ENCODE assay signal across 1 cellular context in the genomic region with DNA sequence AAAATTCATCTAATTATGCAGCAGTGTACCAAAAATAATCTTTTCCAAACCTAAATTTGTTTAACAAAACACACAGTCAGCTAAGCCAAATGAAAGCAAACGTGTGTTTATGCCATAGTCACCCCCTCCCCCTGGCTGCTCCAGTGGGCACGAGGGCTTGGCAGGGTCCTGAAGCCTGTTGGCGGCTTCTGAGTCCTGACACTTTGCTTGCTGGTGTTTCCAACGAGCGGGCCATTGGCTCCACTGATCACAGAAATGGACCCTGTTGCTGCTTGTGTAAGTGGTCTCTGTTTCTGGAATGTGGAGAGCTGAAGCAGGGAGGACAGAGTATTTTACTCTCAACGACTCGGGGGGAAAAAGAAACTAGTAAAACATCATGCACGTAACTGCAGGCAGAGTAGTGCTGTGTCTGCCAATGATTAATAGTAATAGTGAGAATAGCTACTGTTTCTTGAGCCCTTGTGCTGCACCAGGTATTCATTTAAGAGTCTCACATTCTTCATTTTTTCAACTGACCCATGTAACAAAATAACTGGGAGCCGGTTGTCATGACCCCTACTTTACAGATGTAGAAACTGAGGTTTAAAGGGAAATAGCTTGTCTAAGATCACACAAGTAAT.
TF ChIP-seq lines count a peak whose summit lies in the region.

No MANE protein-coding gene starts in this region.

TF ChIP-seq in WTC11, 78 proteins besides CTCF, POLR2A, EP300 and RAD21 (continued from another document):
- TF ChIP-seq, protein P1, sequence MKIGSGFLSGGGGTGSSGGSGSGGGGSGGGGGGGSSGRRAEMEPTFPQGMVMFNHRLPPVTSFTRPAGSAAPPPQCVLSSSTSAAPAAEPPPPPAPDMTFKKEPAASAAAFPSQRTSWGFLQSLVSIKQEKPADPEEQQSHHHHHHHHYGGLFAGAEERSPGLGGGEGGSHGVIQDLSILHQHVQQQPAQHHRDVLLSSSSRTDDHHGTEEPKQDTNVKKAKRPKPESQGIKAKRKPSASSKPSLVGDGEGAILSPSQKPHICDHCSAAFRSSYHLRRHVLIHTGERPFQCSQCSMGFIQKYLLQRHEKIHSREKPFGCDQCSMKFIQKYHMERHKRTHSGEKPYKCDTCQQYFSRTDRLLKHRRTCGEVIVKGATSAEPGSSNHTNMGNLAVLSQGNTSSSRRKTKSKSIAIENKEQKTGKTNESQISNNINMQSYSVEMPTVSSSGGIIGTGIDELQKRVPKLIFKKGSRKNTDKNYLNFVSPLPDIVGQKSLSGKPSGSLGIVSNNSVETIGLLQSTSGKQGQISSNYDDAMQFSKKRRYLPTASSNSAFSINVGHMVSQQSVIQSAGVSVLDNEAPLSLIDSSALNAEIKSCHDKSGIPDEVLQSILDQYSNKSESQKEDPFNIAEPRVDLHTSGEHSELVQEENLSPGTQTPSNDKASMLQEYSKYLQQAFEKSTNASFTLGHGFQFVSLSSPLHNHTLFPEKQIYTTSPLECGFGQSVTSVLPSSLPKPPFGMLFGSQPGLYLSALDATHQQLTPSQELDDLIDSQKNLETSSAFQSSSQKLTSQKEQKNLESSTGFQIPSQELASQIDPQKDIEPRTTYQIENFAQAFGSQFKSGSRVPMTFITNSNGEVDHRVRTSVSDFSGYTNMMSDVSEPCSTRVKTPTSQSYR (CRISPR knock-in tag; IDR thresholded peaks at IDR 0.05), result no peak
- TF ChIP-seq, protein P2, sequence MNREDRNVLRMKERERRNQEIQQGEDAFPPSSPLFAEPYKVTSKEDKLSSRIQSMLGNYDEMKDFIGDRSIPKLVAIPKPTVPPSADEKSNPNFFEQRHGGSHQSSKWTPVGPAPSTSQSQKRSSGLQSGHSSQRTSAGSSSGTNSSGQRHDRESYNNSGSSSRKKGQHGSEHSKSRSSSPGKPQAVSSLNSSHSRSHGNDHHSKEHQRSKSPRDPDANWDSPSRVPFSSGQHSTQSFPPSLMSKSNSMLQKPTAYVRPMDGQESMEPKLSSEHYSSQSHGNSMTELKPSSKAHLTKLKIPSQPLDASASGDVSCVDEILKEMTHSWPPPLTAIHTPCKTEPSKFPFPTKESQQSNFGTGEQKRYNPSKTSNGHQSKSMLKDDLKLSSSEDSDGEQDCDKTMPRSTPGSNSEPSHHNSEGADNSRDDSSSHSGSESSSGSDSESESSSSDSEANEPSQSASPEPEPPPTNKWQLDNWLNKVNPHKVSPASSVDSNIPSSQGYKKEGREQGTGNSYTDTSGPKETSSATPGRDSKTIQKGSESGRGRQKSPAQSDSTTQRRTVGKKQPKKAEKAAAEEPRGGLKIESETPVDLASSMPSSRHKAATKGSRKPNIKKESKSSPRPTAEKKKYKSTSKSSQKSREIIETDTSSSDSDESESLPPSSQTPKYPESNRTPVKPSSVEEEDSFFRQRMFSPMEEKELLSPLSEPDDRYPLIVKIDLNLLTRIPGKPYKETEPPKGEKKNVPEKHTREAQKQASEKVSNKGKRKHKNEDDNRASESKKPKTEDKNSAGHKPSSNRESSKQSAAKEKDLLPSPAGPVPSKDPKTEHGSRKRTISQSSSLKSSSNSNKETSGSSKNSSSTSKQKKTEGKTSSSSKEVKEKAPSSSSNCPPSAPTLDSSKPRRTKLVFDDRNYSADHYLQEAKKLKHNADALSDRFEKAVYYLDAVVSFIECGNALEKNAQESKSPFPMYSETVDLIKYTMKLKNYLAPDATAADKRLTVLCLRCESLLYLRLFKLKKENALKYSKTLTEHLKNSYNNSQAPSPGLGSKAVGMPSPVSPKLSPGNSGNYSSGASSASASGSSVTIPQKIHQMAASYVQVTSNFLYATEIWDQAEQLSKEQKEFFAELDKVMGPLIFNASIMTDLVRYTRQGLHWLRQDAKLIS (CRISPR knock-in tag; IDR thresholded peaks at IDR 0.05; ENCODE audit: borderline replicate concordance), result no peak
- TF ChIP-seq TP53 (CRISPR knock-in tag; IDR thresholded peaks at IDR 0.05) (no peak), GRHL2 (CRISPR knock-in tag; IDR thresholded peaks at IDR 0.05; ENCODE audit: insufficient replicate concordance, severe bottlenecking) (no peak), TEAD1 (CRISPR knock-in tag; IDR thresholded peaks at IDR 0.05) (no peak), ZNF263 (CRISPR knock-in tag; IDR thresholded peaks at IDR 0.05; ENCODE audit: low read depth) (no peak), ESRRA (CRISPR knock-in tag; IDR thresholded peaks at IDR 0.05; ENCODE audit: borderline replicate concordance) (no peak), PRRX2 (CRISPR knock-in tag; IDR thresholded peaks at IDR 0.05) (no peak), CREM (CRISPR knock-in tag; IDR thresholded peaks at IDR 0.05) (no peak), MYBL2 (CRISPR knock-in tag; IDR thresholded peaks at IDR 0.05) (no peak), ZNF416 (CRISPR knock-in tag; IDR thresholded peaks at IDR 0.05) (no peak)
- TF ChIP-seq, protein P3, sequence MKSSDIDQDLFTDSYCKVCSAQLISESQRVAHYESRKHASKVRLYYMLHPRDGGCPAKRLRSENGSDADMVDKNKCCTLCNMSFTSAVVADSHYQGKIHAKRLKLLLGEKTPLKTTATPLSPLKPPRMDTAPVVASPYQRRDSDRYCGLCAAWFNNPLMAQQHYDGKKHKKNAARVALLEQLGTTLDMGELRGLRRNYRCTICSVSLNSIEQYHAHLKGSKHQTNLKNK (CRISPR knock-in tag; IDR thresholded peaks at IDR 0.05), result no peak
- TF ChIP-seq, protein P4, sequence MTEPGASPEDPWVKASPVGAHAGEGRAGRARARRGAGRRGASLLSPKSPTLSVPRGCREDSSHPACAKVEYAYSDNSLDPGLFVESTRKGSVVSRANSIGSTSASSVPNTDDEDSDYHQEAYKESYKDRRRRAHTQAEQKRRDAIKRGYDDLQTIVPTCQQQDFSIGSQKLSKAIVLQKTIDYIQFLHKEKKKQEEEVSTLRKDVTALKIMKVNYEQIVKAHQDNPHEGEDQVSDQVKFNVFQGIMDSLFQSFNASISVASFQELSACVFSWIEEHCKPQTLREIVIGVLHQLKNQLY (CRISPR knock-in tag; IDR thresholded peaks at IDR 0.05), result no peak
- TF ChIP-seq, protein P5, sequence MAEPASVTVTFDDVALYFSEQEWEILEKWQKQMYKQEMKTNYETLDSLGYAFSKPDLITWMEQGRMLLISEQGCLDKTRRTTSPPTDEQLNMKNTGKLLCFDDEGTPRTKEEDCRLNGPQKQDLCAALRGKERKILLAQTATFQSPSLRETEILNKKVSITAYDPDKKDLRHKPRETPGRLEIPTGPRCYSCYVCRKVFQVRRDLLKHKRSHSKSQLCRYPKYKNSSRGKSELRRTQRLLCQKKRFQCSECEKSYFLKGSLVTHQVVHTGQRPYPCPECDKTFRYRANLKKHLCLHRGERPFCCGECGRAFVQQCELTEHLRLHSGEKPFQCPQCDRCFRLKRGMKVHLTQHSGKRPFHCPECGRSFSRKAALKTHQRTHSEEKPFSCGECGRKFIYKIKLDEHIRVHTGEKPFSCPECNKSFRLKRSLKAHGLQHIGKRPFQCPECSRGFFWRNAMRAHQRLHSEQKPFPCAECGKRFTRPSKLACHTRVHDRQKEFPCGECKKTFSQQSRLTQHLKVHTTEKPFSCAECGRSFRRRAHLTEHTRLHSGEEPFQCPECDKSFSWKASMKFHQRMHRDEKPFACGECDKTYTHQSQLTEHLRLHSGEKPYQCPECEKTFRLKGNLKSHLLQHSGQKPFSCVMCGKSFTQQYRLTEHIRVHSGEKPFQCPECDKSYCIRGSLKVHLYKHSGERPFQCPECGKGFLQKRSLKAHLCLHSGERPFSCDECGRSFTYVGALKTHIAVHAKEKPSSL (CRISPR knock-in tag; conservative IDR thresholded peaks at IDR 0.05), result no peak
- TF ChIP-seq, protein P6, sequence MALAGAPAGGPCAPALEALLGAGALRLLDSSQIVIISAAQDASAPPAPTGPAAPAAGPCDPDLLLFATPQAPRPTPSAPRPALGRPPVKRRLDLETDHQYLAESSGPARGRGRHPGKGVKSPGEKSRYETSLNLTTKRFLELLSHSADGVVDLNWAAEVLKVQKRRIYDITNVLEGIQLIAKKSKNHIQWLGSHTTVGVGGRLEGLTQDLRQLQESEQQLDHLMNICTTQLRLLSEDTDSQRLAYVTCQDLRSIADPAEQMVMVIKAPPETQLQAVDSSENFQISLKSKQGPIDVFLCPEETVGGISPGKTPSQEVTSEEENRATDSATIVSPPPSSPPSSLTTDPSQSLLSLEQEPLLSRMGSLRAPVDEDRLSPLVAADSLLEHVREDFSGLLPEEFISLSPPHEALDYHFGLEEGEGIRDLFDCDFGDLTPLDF (CRISPR knock-in tag; IDR thresholded peaks at IDR 0.05), result no peak
